Comparison of ENCODE assay signal across 30 cellular contexts in the genomic region with DNA sequence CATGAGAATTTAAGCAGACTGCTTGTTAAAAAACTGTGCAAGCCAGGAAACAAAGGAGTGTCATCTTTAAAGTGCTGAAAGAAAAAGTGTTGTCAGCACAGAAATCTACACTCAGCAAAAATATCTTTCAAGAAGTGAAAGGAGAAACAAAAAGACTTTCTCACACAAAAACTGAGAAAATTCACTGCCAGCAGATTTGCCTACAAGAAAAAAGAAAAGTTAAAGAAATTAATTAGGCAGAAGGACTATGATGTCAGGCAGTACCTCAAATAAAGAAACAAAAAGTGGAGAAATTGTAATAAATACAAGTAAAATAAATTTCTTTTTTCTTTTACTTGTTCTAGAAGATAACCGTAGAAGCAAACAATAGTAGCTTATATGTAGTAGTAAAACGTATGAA.
"Had no signal": no experiment of that assay in that cellular context is flagged by ENCODE, and none has a peak within 500 bp of the region (broad histone marks: within the 10 kb centered on the region; RNA-seq: fewer than 3 reads in every experiment).

No MANE protein-coding gene starts in this region.

- FAIRE-seq: pancreas, urothelium cell line had no signal

- H3K27me3 ChIP-seq: neutrophil, spleen, thyroid gland, tibial nerve, upper lobe of left lung, vagina had no signal

- H3K4me3 Mint-ChIP-seq: naive thymus-derived CD4-positive, alpha-beta T cell; natural killer cell; nephron progenitor cell; neural crest cell; stimulated activated memory B cell treated with anti-CD40 and anti-IgM and Interleukin-4, amounts not matched to agents 10 μg/mL and 1 μg/mL and 100 μg/mL, for 72 hours; stimulated activated naive CD8-positive, alpha-beta T cell treated with anti-CD3 and anti-CD28 coated beads, Interleukin-15, amount 100 ng/mL, for 72 hours had no signal

- H3K27ac Mint-ChIP-seq: naive thymus-derived CD4-positive, alpha-beta T cell; natural killer cell; nephron progenitor cell; progenitor cell of endocrine pancreas; stimulated activated memory B cell treated with anti-CD40 and anti-IgM and Interleukin-4, amounts not matched to agents 10 μg/mL and 1 μg/mL and 100 μg/mL, for 72 hours; stimulated activated naive CD8-positive, alpha-beta T cell treated with anti-CD3 and anti-CD28 coated beads, Interleukin-15, amount 100 ng/mL, for 72 hours had no signal

- H3K9me3 Mint-ChIP-seq: nephron progenitor cell; neural crest cell; stimulated activated memory B cell treated with anti-CD40 and anti-IgM and Interleukin-4, amounts not matched to agents 10 μg/mL and 1 μg/mL and 100 μg/mL, for 72 hours; stimulated activated naive CD8-positive, alpha-beta T cell treated with anti-CD3 and anti-CD28 coated beads, Interleukin-15, amount 100 ng/mL, for 72 hours had no signal

- H3K4me1 ChIP-seq: pancreas, psoas muscle, spleen, thyroid gland, tibial nerve, upper lobe of left lung, vagina had no signal

- H3K27ac ChIP-seq: neutrophil, pancreas, psoas muscle, skin epidermis, spleen, thoracic aorta, thyroid gland, tibial nerve, upper lobe of left lung, vagina had no signal

- H3K36me3 Mint-ChIP-seq: naive thymus-derived CD4-positive, alpha-beta T cell; natural killer cell; stimulated activated memory B cell treated with anti-CD40 and anti-IgM and Interleukin-4, amounts not matched to agents 10 μg/mL and 1 μg/mL and 100 μg/mL, for 72 hours had no signal

- H3K36me3 ChIP-seq: neutrophil, pancreas, spleen, thoracic aorta, thyroid gland, tibial nerve, upper lobe of left lung, vagina had no signal

- H3K9me3 ChIP-seq: neutrophil, pancreas, psoas muscle, spleen, thoracic aorta, thyroid gland, tibial nerve, upper lobe of left lung, vagina had no signal

- H3K4me1 Mint-ChIP-seq: naive thymus-derived CD4-positive, alpha-beta T cell; natural killer cell; neural crest cell; stimulated activated memory B cell treated with anti-CD40 and anti-IgM and Interleukin-4, amounts not matched to agents 10 μg/mL and 1 μg/mL and 100 μg/mL, for 72 hours; stimulated activated naive CD8-positive, alpha-beta T cell treated with anti-CD3 and anti-CD28 coated beads, Interleukin-15, amount 100 ng/mL, for 72 hours had no signal

- DNase-seq: naive thymus-derived CD4-positive, alpha-beta T cell; natural killer cell; nephron progenitor cell; nucleus accumbens; pancreas; psoas muscle; right cardiac atrium; spleen; stimulated activated CD4-positive, alpha-beta T cell treated with anti-CD3 and anti-CD28 coated beads, Interleukin-12 subunit alpha, Interleukin-12 subunit beta, amount 100 ng/mL, for 4 hours; stimulated activated CD4-positive, alpha-beta T cell treated with anti-CD3 and anti-CD28 coated beads, Interleukin-1b, Interleukin-23, amount 100 ng/mL, for 48 hours; stimulated activated CD4-positive, alpha-beta T cell treated with anti-CD3 and anti-CD28 coated beads, Interleukin-4, amount 100 ng/mL, for 1 hour; stimulated activated CD4-positive, alpha-beta T cell treated with anti-CD3 and anti-CD28 coated beads, Interleukin-4, amount 100 ng/mL, for 4 hours; stimulated activated CD8-positive, alpha-beta memory T cell treated with anti-CD3 and anti-CD28 coated beads, Interleukin-4, amount 100 ng/mL, for 48 hours; stimulated activated naive CD4-positive, alpha-beta T cell; stimulated activated naive CD8-positive, alpha-beta T cell treated with anti-CD3 and anti-CD28 coated beads, Interleukin-15, amount 100 ng/mL, for 72 hours; stimulated activated naive CD8-positive, alpha-beta T cell treated with anti-CD3 and anti-CD28 coated beads, Interleukin-15, Interleukin-2, amounts not matched to agents 100 U/mL and 50 U/mL, for 24 hours; thyroid gland; trophoblast cell; upper lobe of left lung had no signal

- ATAC-seq: naive thymus-derived CD4-positive, alpha-beta T cell; natural killer cell; pancreas; psoas muscle; right cardiac atrium; sciatic nerve; stimulated activated memory B cell treated with anti-CD40 and anti-IgM and Interleukin-4, amounts not matched to agents 10 μg/mL and 1 μg/mL and 100 μg/mL, for 72 hours; stimulated activated naive CD8-positive, alpha-beta T cell treated with anti-CD3 and anti-CD28 coated beads, Interleukin-15, amount 100 ng/mL, for 72 hours; stimulated activated naive CD8-positive, alpha-beta T cell treated with anti-CD3 and anti-CD28 coated beads, Interleukin-15, Interleukin-2, amounts not matched to agents 100 U/mL and 50 U/mL, for 24 hours had no signal

- H3K27me3 Mint-ChIP-seq: progenitor cell of endocrine pancreas; stimulated activated memory B cell treated with anti-CD40 and anti-IgM and Interleukin-4, amounts not matched to agents 10 μg/mL and 1 μg/mL and 100 μg/mL, for 72 hours; stimulated activated naive CD8-positive, alpha-beta T cell treated with anti-CD3 and anti-CD28 coated beads, Interleukin-15, amount 100 ng/mL, for 72 hours had no signal

- H3K4me2 ChIP-seq: smooth muscle cell had no signal

- H3K4me3 ChIP-seq: pancreas, psoas muscle, skin epidermis, smooth muscle cell, spleen, thoracic aorta, thyroid gland, tibial nerve, upper lobe of left lung, vagina had no signal
